Comparison of ENCODE assay signal across 1 cellular context in the genomic region with DNA sequence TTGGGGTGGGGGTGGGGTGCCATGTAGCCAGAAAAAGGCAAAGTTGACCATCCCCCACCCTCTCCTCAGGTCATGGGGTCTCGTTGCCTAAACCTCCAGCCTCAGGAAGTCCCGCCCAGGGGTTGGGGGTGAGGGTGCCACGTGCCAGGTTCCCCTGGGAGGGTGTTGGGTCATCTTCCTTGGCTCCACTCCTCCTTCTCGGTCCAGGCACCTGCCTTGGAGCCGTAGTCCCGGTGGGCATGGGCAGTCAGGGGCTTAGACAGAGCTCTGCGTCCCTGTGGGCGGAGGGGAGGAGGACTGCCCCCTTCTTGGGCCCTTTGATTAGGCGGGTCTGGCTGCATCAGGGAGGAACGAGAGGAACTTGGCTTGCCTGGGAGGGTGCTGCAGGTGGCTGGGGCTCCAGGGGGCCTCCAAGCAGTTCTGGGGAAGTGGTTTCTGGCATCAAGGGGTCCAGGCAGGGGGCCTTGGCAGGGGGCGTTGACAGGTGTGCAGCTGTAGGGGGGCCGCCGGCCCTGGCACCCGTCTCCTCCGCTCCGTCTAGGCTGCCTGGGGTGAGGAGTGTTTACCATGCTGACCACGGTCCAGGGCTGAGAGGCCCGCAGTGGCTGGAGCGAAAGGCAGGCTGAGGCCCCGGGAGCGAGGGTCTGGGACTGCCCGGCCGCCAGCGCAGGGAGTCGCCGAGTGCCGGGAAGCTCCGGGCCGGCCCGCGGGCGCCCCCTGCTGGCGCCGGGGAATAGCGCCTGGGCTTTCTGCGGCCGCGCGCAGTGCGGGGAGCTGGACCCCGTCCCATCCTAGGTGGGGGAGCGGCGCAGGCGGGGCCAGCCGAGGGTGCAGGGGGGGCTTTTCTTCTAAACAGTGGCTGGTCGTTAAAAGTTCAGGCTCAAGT.
TF ChIP-seq lines count a peak whose summit lies in the region.

No MANE protein-coding gene starts in this region.

TF ChIP-seq in HepG2, 621 proteins besides CTCF, POLR2A, EP300 and RAD21 (continued from another document and continues in another):
- peak; percentile 47; the same call in 1 of the 3 replicates for TF ChIP-seq MXI1 (IDR thresholded peaks at IDR 0.05; ENCODE audit: borderline replicate concordance, low read depth, low read length)
- no peak for TF ChIP-seq ZNF264 (CRISPR knock-in tag; IDR thresholded peaks at IDR 0.05)
- no peak for TF ChIP-seq NCOA1 (CRISPR knock-in tag; IDR thresholded peaks at IDR 0.05)
- TF ChIP-seq CHD2 (IDR thresholded peaks at IDR 0.05; ENCODE audit: low read depth, low read length): no peak
- TF ChIP-seq RARG (CRISPR knock-in tag; IDR thresholded peaks at IDR 0.05; ENCODE audit: low read depth): no peak
- peak; percentile 27; the same call in 1 of the 2 replicates for TF ChIP-seq ZNF747 (CRISPR knock-in tag; IDR thresholded peaks at IDR 0.05; ENCODE audit: borderline replicate concordance)
- TF ChIP-seq TMF1 (CRISPR knock-in tag; IDR thresholded peaks at IDR 0.05; ENCODE audit: low read depth): peak; percentile 53; the same call in 1 of the 2 replicates
- TF ChIP-seq ZNF326 (CRISPR knock-in tag; IDR thresholded peaks at IDR 0.05; ENCODE audit: borderline replicate concordance): no peak
- TF ChIP-seq, protein P1, sequence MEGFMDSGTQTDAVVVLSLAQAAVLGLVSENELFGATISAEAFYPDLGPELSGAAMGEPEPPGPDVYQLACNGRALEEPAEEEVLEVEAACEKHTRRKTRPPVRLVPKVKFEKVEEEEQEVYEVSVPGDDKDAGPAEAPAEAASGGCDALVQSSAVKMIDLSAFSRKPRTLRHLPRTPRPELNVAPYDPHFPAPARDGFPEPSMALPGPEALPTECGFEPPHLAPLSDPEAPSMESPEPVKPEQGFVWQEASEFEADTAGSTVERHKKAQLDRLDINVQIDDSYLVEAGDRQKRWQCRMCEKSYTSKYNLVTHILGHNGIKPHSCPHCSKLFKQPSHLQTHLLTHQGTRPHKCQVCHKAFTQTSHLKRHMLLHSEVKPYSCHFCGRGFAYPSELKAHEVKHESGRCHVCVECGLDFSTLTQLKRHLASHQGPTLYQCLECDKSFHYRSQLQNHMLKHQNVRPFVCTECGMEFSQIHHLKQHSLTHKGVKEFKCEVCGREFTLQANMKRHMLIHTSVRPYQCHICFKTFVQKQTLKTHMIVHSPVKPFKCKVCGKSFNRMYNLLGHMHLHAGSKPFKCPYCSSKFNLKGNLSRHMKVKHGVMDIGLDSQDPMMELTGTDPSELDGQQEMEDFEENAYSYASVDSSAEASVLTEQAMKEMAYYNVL (CRISPR knock-in tag; IDR thresholded peaks at IDR 0.05; ENCODE audit: borderline replicate concordance): no peak
- TF ChIP-seq, protein P2, sequence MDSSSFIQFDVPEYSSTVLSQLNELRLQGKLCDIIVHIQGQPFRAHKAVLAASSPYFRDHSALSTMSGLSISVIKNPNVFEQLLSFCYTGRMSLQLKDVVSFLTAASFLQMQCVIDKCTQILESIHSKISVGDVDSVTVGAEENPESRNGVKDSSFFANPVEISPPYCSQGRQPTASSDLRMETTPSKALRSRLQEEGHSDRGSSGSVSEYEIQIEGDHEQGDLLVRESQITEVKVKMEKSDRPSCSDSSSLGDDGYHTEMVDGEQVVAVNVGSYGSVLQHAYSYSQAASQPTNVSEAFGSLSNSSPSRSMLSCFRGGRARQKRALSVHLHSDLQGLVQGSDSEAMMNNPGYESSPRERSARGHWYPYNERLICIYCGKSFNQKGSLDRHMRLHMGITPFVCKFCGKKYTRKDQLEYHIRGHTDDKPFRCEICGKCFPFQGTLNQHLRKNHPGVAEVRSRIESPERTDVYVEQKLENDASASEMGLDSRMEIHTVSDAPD (CRISPR knock-in tag; IDR thresholded peaks at IDR 0.05): no peak
- TF ChIP-seq, protein P3, sequence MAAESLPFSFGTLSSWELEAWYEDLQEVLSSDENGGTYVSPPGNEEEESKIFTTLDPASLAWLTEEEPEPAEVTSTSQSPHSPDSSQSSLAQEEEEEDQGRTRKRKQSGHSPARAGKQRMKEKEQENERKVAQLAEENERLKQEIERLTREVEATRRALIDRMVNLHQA (CRISPR knock-in tag; IDR thresholded peaks at IDR 0.05): no peak
- TF ChIP-seq ZNF746 (CRISPR knock-in tag; IDR thresholded peaks at IDR 0.05): 0 out of 2 replicates have a peak, but pooled peaks have one; percentile 34
- TF ChIP-seq, protein P4, sequence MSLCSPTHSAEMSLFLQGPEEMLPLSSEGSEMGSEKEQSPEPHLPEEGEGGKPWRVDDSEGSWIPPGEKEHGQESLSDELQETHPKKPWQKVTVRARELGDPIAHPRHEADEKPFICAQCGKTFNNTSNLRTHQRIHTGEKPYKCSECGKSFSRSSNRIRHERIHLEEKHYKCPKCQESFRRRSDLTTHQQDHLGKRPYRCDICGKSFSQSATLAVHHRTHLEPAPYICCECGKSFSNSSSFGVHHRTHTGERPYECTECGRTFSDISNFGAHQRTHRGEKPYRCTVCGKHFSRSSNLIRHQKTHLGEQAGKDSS (CRISPR knock-in tag; IDR thresholded peaks at IDR 0.05; ENCODE audit: borderline replicate concordance, low read depth): no peak
- TF ChIP-seq, protein P5, sequence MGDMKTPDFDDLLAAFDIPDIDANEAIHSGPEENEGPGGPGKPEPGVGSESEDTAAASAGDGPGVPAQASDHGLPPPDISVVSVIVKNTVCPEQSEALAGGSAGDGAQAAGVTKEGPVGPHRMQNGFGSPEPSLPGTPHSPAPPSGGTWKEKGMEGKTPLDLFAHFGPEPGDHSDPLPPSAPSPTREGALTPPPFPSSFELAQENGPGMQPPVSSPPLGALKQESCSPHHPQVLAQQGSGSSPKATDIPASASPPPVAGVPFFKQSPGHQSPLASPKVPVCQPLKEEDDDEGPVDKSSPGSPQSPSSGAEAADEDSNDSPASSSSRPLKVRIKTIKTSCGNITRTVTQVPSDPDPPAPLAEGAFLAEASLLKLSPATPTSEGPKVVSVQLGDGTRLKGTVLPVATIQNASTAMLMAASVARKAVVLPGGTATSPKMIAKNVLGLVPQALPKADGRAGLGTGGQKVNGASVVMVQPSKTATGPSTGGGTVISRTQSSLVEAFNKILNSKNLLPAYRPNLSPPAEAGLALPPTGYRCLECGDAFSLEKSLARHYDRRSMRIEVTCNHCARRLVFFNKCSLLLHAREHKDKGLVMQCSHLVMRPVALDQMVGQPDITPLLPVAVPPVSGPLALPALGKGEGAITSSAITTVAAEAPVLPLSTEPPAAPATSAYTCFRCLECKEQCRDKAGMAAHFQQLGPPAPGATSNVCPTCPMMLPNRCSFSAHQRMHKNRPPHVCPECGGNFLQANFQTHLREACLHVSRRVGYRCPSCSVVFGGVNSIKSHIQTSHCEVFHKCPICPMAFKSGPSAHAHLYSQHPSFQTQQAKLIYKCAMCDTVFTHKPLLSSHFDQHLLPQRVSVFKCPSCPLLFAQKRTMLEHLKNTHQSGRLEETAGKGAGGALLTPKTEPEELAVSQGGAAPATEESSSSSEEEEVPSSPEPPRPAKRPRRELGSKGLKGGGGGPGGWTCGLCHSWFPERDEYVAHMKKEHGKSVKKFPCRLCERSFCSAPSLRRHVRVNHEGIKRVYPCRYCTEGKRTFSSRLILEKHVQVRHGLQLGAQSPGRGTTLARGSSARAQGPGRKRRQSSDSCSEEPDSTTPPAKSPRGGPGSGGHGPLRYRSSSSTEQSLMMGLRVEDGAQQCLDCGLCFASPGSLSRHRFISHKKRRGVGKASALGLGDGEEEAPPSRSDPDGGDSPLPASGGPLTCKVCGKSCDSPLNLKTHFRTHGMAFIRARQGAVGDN (CRISPR knock-in tag; IDR thresholded peaks at IDR 0.05): peak; percentile 86
- TF ChIP-seq ZNF772 (CRISPR knock-in tag; IDR thresholded peaks at IDR 0.05): 0 out of 2 replicates have a peak, but pooled peaks have one; percentile 31
- TF ChIP-seq SP2 (CRISPR knock-in tag; IDR thresholded peaks at IDR 0.05): peak; percentile 45; the same call in 1 of the 2 replicates
- no peak for TF ChIP-seq NFE2 (CRISPR knock-in tag; IDR thresholded peaks at IDR 0.05)
- TF ChIP-seq, protein P6, sequence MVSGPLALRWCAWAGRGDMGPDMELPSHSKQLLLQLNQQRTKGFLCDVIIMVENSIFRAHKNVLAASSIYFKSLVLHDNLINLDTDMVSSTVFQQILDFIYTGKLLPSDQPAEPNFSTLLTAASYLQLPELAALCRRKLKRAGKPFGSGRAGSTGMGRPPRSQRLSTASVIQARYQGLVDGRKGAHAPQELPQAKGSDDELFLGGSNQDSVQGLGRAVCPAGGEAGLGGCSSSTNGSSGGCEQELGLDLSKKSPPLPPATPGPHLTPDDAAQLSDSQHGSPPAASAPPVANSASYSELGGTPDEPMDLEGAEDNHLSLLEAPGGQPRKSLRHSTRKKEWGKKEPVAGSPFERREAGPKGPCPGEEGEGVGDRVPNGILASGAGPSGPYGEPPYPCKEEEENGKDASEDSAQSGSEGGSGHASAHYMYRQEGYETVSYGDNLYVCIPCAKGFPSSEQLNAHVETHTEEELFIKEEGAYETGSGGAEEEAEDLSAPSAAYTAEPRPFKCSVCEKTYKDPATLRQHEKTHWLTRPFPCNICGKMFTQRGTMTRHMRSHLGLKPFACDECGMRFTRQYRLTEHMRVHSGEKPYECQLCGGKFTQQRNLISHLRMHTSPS (CRISPR knock-in tag; IDR thresholded peaks at IDR 0.05; ENCODE audit: low read depth): no peak
- no peak for TF ChIP-seq SCMH1 (CRISPR knock-in tag; IDR thresholded peaks at IDR 0.05; ENCODE audit: borderline replicate concordance)
- no peak for TF ChIP-seq ZNF468 (CRISPR knock-in tag; IDR thresholded peaks at IDR 0.05)
- TF ChIP-seq ZNF776 (CRISPR knock-in tag; IDR thresholded peaks at IDR 0.05): no peak
- TF ChIP-seq HDAC1 (CRISPR knock-in tag; IDR thresholded peaks at IDR 0.05): peak; percentile 70; the same call in 1 of the 2 replicates
- TF ChIP-seq, protein P7, sequence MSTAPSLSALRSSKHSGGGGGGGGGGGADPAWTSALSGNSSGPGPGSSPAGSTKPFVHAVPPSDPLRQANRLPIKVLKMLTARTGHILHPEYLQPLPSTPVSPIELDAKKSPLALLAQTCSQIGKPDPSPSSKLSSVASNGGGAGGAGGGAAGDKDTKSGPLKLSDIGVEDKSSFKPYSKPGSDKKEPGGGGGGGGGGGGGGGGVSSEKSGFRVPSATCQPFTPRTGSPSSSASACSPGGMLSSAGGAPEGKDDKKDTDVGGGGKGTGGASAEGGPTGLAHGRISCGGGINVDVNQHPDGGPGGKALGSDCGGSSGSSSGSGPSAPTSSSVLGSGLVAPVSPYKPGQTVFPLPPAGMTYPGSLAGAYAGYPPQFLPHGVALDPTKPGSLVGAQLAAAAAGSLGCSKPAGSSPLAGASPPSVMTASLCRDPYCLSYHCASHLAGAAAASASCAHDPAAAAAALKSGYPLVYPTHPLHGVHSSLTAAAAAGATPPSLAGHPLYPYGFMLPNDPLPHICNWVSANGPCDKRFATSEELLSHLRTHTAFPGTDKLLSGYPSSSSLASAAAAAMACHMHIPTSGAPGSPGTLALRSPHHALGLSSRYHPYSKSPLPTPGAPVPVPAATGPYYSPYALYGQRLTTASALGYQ (CRISPR knock-in tag; IDR thresholded peaks at IDR 0.05): no peak
- TF ChIP-seq HIVEP1 (CRISPR knock-in tag; IDR thresholded peaks at IDR 0.05): 0 out of 2 replicates have a peak, but pooled peaks have one; percentile 16
- 0 out of 2 replicates have a peak, but pooled peaks have one; percentile 33 for TF ChIP-seq YEATS4 (CRISPR knock-in tag; IDR thresholded peaks at IDR 0.05; ENCODE audit: borderline replicate concordance)
- TF ChIP-seq, protein P8, sequence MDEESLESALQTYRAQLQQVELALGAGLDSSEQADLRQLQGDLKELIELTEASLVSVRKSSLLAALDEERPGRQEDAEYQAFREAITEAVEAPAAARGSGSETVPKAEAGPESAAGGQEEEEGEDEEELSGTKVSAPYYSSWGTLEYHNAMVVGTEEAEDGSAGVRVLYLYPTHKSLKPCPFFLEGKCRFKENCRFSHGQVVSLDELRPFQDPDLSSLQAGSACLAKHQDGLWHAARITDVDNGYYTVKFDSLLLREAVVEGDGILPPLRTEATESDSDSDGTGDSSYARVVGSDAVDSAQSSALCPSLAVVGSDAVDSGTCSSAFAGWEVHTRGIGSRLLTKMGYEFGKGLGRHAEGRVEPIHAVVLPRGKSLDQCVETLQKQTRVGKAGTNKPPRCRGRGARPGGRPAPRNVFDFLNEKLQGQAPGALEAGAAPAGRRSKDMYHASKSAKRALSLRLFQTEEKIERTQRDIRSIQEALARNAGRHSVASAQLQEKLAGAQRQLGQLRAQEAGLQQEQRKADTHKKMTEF (CRISPR knock-in tag; IDR thresholded peaks at IDR 0.05): peak; percentile 69; the same call in 1 of the 2 replicates
- TF ChIP-seq FOXK1 (CRISPR knock-in tag; IDR thresholded peaks at IDR 0.05; ENCODE audit: borderline replicate concordance, low read depth): no peak
- TF ChIP-seq, protein P9, sequence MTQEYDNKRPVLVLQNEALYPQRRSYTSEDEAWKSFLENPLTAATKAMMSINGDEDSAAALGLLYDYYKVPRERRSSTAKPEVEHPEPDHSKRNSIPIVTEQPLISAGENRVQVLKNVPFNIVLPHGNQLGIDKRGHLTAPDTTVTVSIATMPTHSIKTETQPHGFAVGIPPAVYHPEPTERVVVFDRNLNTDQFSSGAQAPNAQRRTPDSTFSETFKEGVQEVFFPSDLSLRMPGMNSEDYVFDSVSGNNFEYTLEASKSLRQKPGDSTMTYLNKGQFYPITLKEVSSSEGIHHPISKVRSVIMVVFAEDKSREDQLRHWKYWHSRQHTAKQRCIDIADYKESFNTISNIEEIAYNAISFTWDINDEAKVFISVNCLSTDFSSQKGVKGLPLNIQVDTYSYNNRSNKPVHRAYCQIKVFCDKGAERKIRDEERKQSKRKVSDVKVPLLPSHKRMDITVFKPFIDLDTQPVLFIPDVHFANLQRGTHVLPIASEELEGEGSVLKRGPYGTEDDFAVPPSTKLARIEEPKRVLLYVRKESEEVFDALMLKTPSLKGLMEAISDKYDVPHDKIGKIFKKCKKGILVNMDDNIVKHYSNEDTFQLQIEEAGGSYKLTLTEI (CRISPR knock-in tag; conservative IDR thresholded peaks at IDR 0.05): no peak
- no peak for TF ChIP-seq HNF4A (CRISPR knock-in tag; IDR thresholded peaks at IDR 0.05)
- TF ChIP-seq ZBTB38 (CRISPR knock-in tag; IDR thresholded peaks at IDR 0.05): no peak
- TF ChIP-seq ZNF33A (CRISPR knock-in tag; IDR thresholded peaks at IDR 0.05; ENCODE audit: borderline replicate concordance): no peak
- no peak for TF ChIP-seq JUNB (CRISPR knock-in tag; IDR thresholded peaks at IDR 0.05; ENCODE audit: borderline replicate concordance)
- no peak for TF ChIP-seq TBX3 (IDR thresholded peaks at IDR 0.05; ENCODE audit: borderline replicate concordance)
- TF ChIP-seq ZNF547 (CRISPR knock-in tag; IDR thresholded peaks at IDR 0.05): peak; percentile 15; the same call in 1 of the 2 replicates
- 0 out of 2 replicates have a peak, but pooled peaks have one; percentile 35 for TF ChIP-seq ZNF430 (CRISPR knock-in tag; IDR thresholded peaks at IDR 0.05)
- TF ChIP-seq ZNF44 (CRISPR knock-in tag; IDR thresholded peaks at IDR 0.05): no peak
- TF ChIP-seq ZNF879 (CRISPR knock-in tag; IDR thresholded peaks at IDR 0.05): no peak
- no peak for TF ChIP-seq SP1 (IDR thresholded peaks at IDR 0.05)
- TF ChIP-seq SP1 (CRISPR knock-in tag; IDR thresholded peaks at IDR 0.05): no peak
- TF ChIP-seq SP5 (CRISPR knock-in tag; IDR thresholded peaks at IDR 0.05; ENCODE audit: borderline replicate concordance, low read depth): no peak
- TF ChIP-seq ZNF557 (CRISPR knock-in tag; IDR thresholded peaks at IDR 0.05): no peak
